ENCODE assay signal across 8 cellular contexts in genomic region chr15:96331141-96331941, GRCh38. TPM values are rescaled to one million over a fixed set of nuclear protein-coding genes. Genes with fewer than 3 reads are reported as not detected.
A peak's percentile ranks its signal among the peaks of the same experiment; 100 is the strongest.
DNase-seq lines count a peak whose midpoint lies in the region; ATAC-seq and TF ChIP-seq lines count a peak whose summit lies in the region.

No MANE protein-coding gene starts in this region.

- no peaks in the 10 kb centered on the region for H3K36me3 ChIP-seq in thymus (ENCODE audit: control insufficient read depth, insufficient read depth)

- ATAC-seq in GM19455 (IDR thresholded peaks at IDR 0.05; ENCODE audit: unreplicated experiment): no peak

- in situ Hi-C loops in astrocyte of the spinal cord (cut with HindIII; ENCODE audit: low sequenced_read_pairs): loop anchor here (25.0 kb wide), 1 partner anchor 1044 kb away; no protein-coding TSS in a partner anchor

- H3K27me3 ChIP-seq in HL-60 (ENCODE audit: insufficient read depth, poor library complexity, severe bottlenecking) (no peaks in the 10 kb centered on the region), thymus (ENCODE audit: control insufficient read depth, insufficient read depth) (peaks cover 93% of the 10 kb centered on the region)

- peak; percentile 66 for DNase-seq in D341Med (ENCODE audit: low spot score)
- DNase-seq in HL-60 (ENCODE audit: low read depth in 1 of 2, low spot score in 1 of 2): peak in 1 of 2 experiments; percentile 62
- DNase-seq in astrocyte of the spinal cord (ENCODE audit: low read depth, low spot score): peak; percentile 58
- peak; percentile 73 for DNase-seq in left kidney (ENCODE audit: low read depth, low spot score)
- no peak for DNase-seq in iPS-NIHi7 (ENCODE audit: extremely low spot score)
- DNase-seq in DMS153 (lab: John Stamatoyannopoulos, UW): no peak

- peaks cover 2% of the 10 kb centered on the region for H3K9me3 ChIP-seq in thymus (ENCODE audit: control insufficient read depth)

- WGBS in thymus: 4% methylated on average over 77 of the region's 77 CpGs

- H3K27ac ChIP-seq in HL-60 (replicated peaks): peak overlapping the region; percentile 86
- peak overlapping the region; percentile 31 for H3K27ac ChIP-seq in thymus (ENCODE audit: low read depth)

- TF ChIP-seq CTCF in HL-60 (IDR thresholded peaks at IDR 0.05; ENCODE audit: insufficient read depth, low read length) (no peak), astrocyte of the spinal cord (IDR thresholded peaks at IDR 0.05; ENCODE audit: low read depth, low read length) (no peak)

- H3K4me3 ChIP-seq in HL-60 (replicated peaks; ENCODE audit: insufficient read depth, low read length): peak overlapping the region; percentile 65
- peak overlapping the region; percentile 99 for H3K4me3 ChIP-seq in astrocyte of the spinal cord (ENCODE audit: low read depth, low read length)
- peak overlapping the region; percentile 47 for H3K4me3 ChIP-seq in thymus (ENCODE audit: low read length)

- H3K4me1 ChIP-seq in thymus (ENCODE audit: control insufficient read depth, insufficient read depth, low read length): peaks cover 2% of the 10 kb centered on the region

RNA-seq across cellular contexts. Expression of gene NR2F2, which starts 0.8 kb away (rescaled TPM):
- 11.9 TPM for polyA plus RNA-seq in thymus

Comparison
In these comparisons a context has a peak if more than half of its experiments do, and no peak if none do; other contexts are left out.
1. DNase-seq: peak in D341Med (single experiment), astrocyte of the spinal cord (single experiment) and left kidney (single experiment); none in iPS-NIHi7 (single experiment) and DMS153 (single experiment).
2. H3K4me3 ChIP-seq: peak in every context shown above with its lines; median percentile 99 in astrocyte of the spinal cord; 65 in HL-60; 47 in thymus.